8 cellular contexts compared by ENCODE assay signal in genomic region chr10:102420810-102421644, GRCh38. TPM values are rescaled to one million over a fixed set of nuclear protein-coding genes. Genes with fewer than 3 reads are reported as not detected.
DNase-seq lines count a peak whose midpoint lies in the region; ATAC-seq and TF ChIP-seq lines count a peak whose summit lies in the region.

FBXL15 (plus strand) TSS chr10:102420836; CDS start chr10:102421130, 294 bp downstream.

- H3K27ac ChIP-seq in Panc1 (ENCODE audit: low read length) (peak within 1 kb of the TSS; percentile 98), esophagus (ENCODE audit: low read depth in 2 of 2, low read length in 1 of 2) (peak within 1 kb of the TSS; percentile 94), muscle layer of colon (ENCODE audit: low read depth, low read length) (peak within 1 kb of the TSS; percentile 88)

- H3K9me3 ChIP-seq in Panc1 (ENCODE audit: control insufficient read depth, insufficient read depth, low read depth, low read length), result no peaks in the 10 kb centered on the region
- H3K9me3 ChIP-seq in esophagus (ENCODE audit: control insufficient read depth in 2 of 2, insufficient read depth in 1 of 2, low read depth in 1 of 2, low read length in 1 of 2), result peaks cover 0 to 5% of the 10 kb centered on the region in 2 donors
- H3K9me3 ChIP-seq in muscle layer of colon (ENCODE audit: low read length), result no peaks in the 10 kb centered on the region

- peaks cover 11% of the 10 kb centered on the region for H3K4me1 ChIP-seq in Panc1 (ENCODE audit: control insufficient read depth, insufficient read depth, low read length)
- H3K4me1 ChIP-seq in esophagus (ENCODE audit: control insufficient read depth in 2 of 2, insufficient read depth in 2 of 2, low read length in 1 of 2), result peaks cover 18 to 25% of the 10 kb centered on the region in 2 donors
- H3K4me1 ChIP-seq in muscle layer of colon (ENCODE audit: insufficient read depth, low read length), result peaks cover 30% of the 10 kb centered on the region

- intact Hi-C loops in Panc1 (cut with micrococcal nuclease; ENCODE audit: unreplicated experiment), result no loop called here

- in situ Hi-C loops in Panc1 (cut with HindIII; ENCODE audit: low pct_unique_long_range_greater_than_20kb, low sequenced_read_pairs), result no loop called here

- DNase-seq in DMS153 treated with DMSO at 0.1 percent for 48 hours (lab: John Stamatoyannopoulos, UW; ENCODE audit: unreplicated experiment), result peak; percentile 97
- DNase-seq in KG1 (lab: John Stamatoyannopoulos, UW), result peak; percentile 94
- DNase-seq in Panc1 (ENCODE audit: low read depth, low spot score), result peak; percentile 93
- peak; percentile 95 for DNase-seq in activated T-cell treated with anti-CD3 and anti-CD28 coated beads, Interleukin-2, amount 50 U/mL, for 4 hours
- peak; percentile 95 for DNase-seq in stimulated activated CD8-positive, alpha-beta memory T cell treated with anti-CD3 and anti-CD28 coated beads, Interleukin-7, amount 100 ng/mL, for 24 hours (ENCODE audit: low read depth)

- peaks cover 20% of the 10 kb centered on the region for H3K27me3 Mint-ChIP-seq in activated T-cell treated with anti-CD3 and anti-CD28 coated beads, Interleukin-2, amount 50 U/mL, for 4 hours (ENCODE audit: low read depth)

- ATAC-seq in GM21723 (IDR thresholded peaks at IDR 0.05; ENCODE audit: unreplicated experiment) (peak; percentile 62), Panc1 (peak; percentile 82)
- ATAC-seq in activated T-cell treated with anti-CD3 and anti-CD28 coated beads, Interleukin-2, amount 50 U/mL, for 4 hours, result peak; percentile 82 to 84

- no peaks in the 10 kb centered on the region for H3K27me3 ChIP-seq in Panc1 (ENCODE audit: control insufficient read depth, insufficient read depth, low read length)
- H3K27me3 ChIP-seq in esophagus (ENCODE audit: control insufficient read depth in 1 of 2, insufficient read depth in 2 of 2, low read length in 2 of 2), result no peaks in the 10 kb centered on the region
- H3K27me3 ChIP-seq in muscle layer of colon (ENCODE audit: control insufficient read depth in 1 of 2, insufficient read depth in 2 of 2, low read length in 2 of 2), result peaks cover 10 to 22% of the 10 kb centered on the region in 2 donors

- H3K36me3 ChIP-seq in Panc1 (ENCODE audit: control insufficient read depth, insufficient read depth, low read length) (peaks cover 9% of the 10 kb centered on the region; the same call in 1 of the 2 replicates), esophagus (ENCODE audit: control insufficient read depth in 2 of 2, insufficient read depth in 2 of 2, low read length in 1 of 2) (peaks cover 6 to 10% of the 10 kb centered on the region in 2 donors), muscle layer of colon (ENCODE audit: insufficient read depth, low read length) (peaks cover 20% of the 10 kb centered on the region)

- no peaks in the 10 kb centered on the region for H3K9me3 Mint-ChIP-seq in activated T-cell treated with anti-CD3 and anti-CD28 coated beads, Interleukin-2, amount 50 U/mL, for 4 hours

- BruUV-seq in Panc1 (replicated peaks; lab: Mats Ljungman, UMichigan), result TSS peak; percentile 92

- H3K36me3 Mint-ChIP-seq in activated T-cell treated with anti-CD3 and anti-CD28 coated beads, Interleukin-2, amount 50 U/mL, for 4 hours (ENCODE audit: insufficient read depth), result peaks cover 7% of the 10 kb centered on the region

- H3K9ac ChIP-seq in muscle layer of colon (ENCODE audit: low read length), result peak within 1 kb of the TSS; percentile 81

- 0 to 1% methylated on average over 63 to 67 of the region's 67 CpGs for WGBS in esophagus, 2 donors

- no peak for TF ChIP-seq CTCF in Panc1 (IDR thresholded peaks at IDR 0.05)

- H3K4me1 Mint-ChIP-seq in activated T-cell treated with anti-CD3 and anti-CD28 coated beads, Interleukin-2, amount 50 U/mL, for 4 hours (ENCODE audit: low read depth), result peaks cover 34% of the 10 kb centered on the region

- POLR2A ChIA-PET in Panc1 (lab: Charles Lee), result interaction anchor here (0.6 to 0.7 kb wide), 2 partner anchors 14 to 502 kb away, joined by 3 read pairs; no protein-coding TSS in a partner anchor

- CTCF ChIA-PET in Panc1 (lab: Charles Lee), result interaction anchor here (0.5 to 2.2 kb wide), 5 partner anchors 11 to 190 kb away, joined by 4 to 16 read pairs (median 7); partner anchors contain the start of gene CUEDC2

- H3K4me3 ChIP-seq in Panc1 (ENCODE audit: low read depth in 2 of 2, low read length in 2 of 2) (peak within 1 kb of the TSS; percentile 91 to 94), esophagus (ENCODE audit: low read depth in 1 of 2, low read length in 2 of 2) (peak within 1 kb of the TSS; percentile 81 to 86), muscle layer of colon (ENCODE audit: low read depth in 1 of 2, low read length in 2 of 2) (peak within 1 kb of the TSS; percentile 59 to 86)

- peak within 1 kb of the TSS; percentile 96 for H3K4me3 Mint-ChIP-seq in activated T-cell treated with anti-CD3 and anti-CD28 coated beads, Interleukin-2, amount 50 U/mL, for 4 hours

RNA-seq across cellular contexts. Expression of gene FBXL15, which starts in this region (rescaled TPM):
- 7.9 TPM for total RNA-seq in Panc1 (2021; ENCODE audit: unreplicated experiment)
- polyA plus RNA-seq in Panc1 (2012; ENCODE audit: insufficient read length), result 17.0 TPM
- total RNA-seq in activated T-cell treated with anti-CD3 and anti-CD28 coated beads, Interleukin-2, amount 50 U/mL, for 4 hours, result 10 to 100 TPM; 16.5 to 17.7 (median 16.6) TPM
- 10 to 100 TPM in 1 of 2 donors, 1 to 10 TPM in 1; 6.3 to 15.2 TPM for polyA plus RNA-seq in esophagus

Comparison
In these comparisons a context has a peak if more than half of its experiments do, and no peak if none do; other contexts are left out.
1. Peak in every context shown above with its lines: DNase-seq, ATAC-seq, H3K4me3 ChIP-seq and H3K27ac ChIP-seq.